In the genomic region with DNA sequence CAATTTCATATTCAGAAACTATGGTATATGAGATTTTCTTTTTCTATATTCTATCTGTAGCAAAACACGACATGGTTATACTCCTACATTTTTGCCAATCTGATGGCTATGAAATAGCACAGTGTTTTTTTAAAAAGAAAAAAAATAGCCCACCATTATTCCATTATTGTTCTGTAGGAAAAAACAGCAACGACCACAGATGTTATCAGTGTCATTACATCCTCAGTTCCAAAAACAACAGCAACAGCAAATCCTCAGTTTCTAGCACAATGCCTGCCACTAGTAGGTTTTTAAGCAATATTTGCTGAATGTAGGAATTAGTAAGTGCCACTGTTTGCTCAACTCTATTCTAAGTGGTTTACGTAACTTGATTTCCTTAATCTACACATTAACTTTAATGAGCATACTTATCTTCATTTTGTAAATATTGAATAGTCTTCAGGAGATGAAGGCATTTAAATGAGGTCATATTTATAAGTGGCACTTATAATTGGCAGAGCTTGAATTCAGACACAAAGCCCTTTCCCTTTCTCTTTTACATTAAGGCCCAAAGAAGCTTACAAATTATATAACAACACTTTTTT, we compare ENCODE assay signal across 21 cellular contexts. TPM values are rescaled to one million over a fixed set of nuclear protein-coding genes. Genes with fewer than 3 reads are reported as not detected.
"Had no signal": no experiment of that assay in that cellular context is flagged by ENCODE, and none has a peak within 500 bp of the region (broad histone marks: within the 10 kb centered on the region; RNA-seq: fewer than 3 reads in every experiment).

No MANE protein-coding gene starts in this region.

- H3K4me3 Mint-ChIP-seq: activated CD4-positive, alpha-beta T cell treated with anti-CD3 and anti-CD28 coated beads, Interleukin-2, amount 10 ng/mL, durations not matched to agents 24 days and 14 days; activated CD8-positive, alpha-beta T cell treated with anti-CD3 and anti-CD28 coated beads for 36 hours; activated T-cell treated with anti-CD3 and anti-CD28 coated beads, Interleukin-2, amount 50 U/mL, for 24 hours; memory B cell; neural crest cell; type B pancreatic cell had no signal

- H3K4me3 ChIP-seq: breast epithelium, right lobe of liver, smooth muscle cell, testis had no signal

- H3K9me3 Mint-ChIP-seq: activated CD4-positive, alpha-beta T cell treated with anti-CD3 and anti-CD28 coated beads, Interleukin-2, amount 10 ng/mL, durations not matched to agents 24 days and 14 days; activated CD8-positive, alpha-beta T cell treated with anti-CD3 and anti-CD28 coated beads for 36 hours; activated T-cell treated with anti-CD3 and anti-CD28 coated beads, Interleukin-2, amount 50 U/mL, for 24 hours; memory B cell had no signal

- DNase-seq: activated CD4-positive, alpha-beta T cell treated with anti-CD3 and anti-CD28 coated beads, Interleukin-2, amount 10 ng/mL, durations not matched to agents 24 days and 14 days; activated CD8-positive, alpha-beta T cell treated with anti-CD3 and anti-CD28 coated beads for 36 hours; activated naive CD4-positive, alpha-beta T cell treated with anti-CD3 and anti-CD28 coated beads, Interleukin-2, amount 50 U/mL, for 16 hours; activated T-cell treated with anti-CD3 and anti-CD28 coated beads, Interleukin-2, amount 50 U/mL, for 24 hours; aorta; cortex of kidney; effector memory CD4-positive, alpha-beta T cell; foreskin fibroblast; naive B cell; right lobe of liver; stimulated activated CD4-positive, alpha-beta T cell treated with anti-CD3 and anti-CD28 coated beads, Interleukin-4, amount 100 ng/mL, for 1 hour; testis had no signal

- H3K9me3 ChIP-seq: breast epithelium, right lobe of liver, testis had no signal

- H3K4me1 ChIP-seq: breast epithelium, right lobe of liver, testis had no signal

- H3K27me3 Mint-ChIP-seq: activated CD8-positive, alpha-beta T cell treated with anti-CD3 and anti-CD28 coated beads for 36 hours; activated T-cell treated with anti-CD3 and anti-CD28 coated beads, Interleukin-2, amount 50 U/mL, for 24 hours; memory B cell; naive B cell; type B pancreatic cell had no signal

- H3K27ac Mint-ChIP-seq: activated CD4-positive, alpha-beta T cell treated with anti-CD3 and anti-CD28 coated beads, Interleukin-2, amount 10 ng/mL, durations not matched to agents 24 days and 14 days; activated CD8-positive, alpha-beta T cell treated with anti-CD3 and anti-CD28 coated beads for 36 hours; activated T-cell treated with anti-CD3 and anti-CD28 coated beads, Interleukin-2, amount 50 U/mL, for 24 hours; memory B cell; type B pancreatic cell had no signal

- H3K27ac ChIP-seq: breast epithelium, right lobe of liver had no signal

- H3K27me3 ChIP-seq: breast epithelium, right lobe of liver, testis had no signal

- H3K36me3 ChIP-seq: breast epithelium, right lobe of liver had no signal

RNA-seq across cellular contexts. Expression of a gene that starts 8.3 kb away (rescaled TPM):
- total RNA-seq: osteocyte had no signal
- polyA plus RNA-seq: smooth muscle cell had no signal

RNA-seq across cellular contexts. Expression of a gene that starts 13.3 kb away (rescaled TPM):
- total RNA-seq: activated CD4-positive, alpha-beta T cell treated with anti-CD3 and anti-CD28 coated beads, Interleukin-2, amount 10 ng/mL, durations not matched to agents 24 days and 14 days; activated CD8-positive, alpha-beta T cell treated with anti-CD3 and anti-CD28 coated beads for 36 hours; mononuclear cell; osteocyte; T-helper 1 cell treated with Interleukin-12 subunit alpha and Interleukin-12 subunit beta and Interleukin-4 antibody, amounts not matched to agents 30 ng/mL and 1 ng/mL, for 36 hours had no signal

RNA-seq across cellular contexts. Expression of a gene that starts 21.1 kb away (rescaled TPM):
- total RNA-seq: activated CD4-positive, alpha-beta T cell treated with anti-CD3 and anti-CD28 coated beads, Interleukin-2, amount 10 ng/mL, durations not matched to agents 24 days and 14 days; activated CD8-positive, alpha-beta T cell treated with anti-CD3 and anti-CD28 coated beads for 36 hours; aorta; mononuclear cell; neural crest cell; osteocyte; pulmonary artery endothelial cell; right lobe of liver; smooth muscle cell; T-helper 1 cell treated with Interleukin-12 subunit alpha and Interleukin-12 subunit beta and Interleukin-4 antibody, amounts not matched to agents 30 ng/mL and 1 ng/mL, for 36 hours; testis had no signal
- polyA plus RNA-seq: aorta, smooth muscle cell had no signal

RNA-seq across cellular contexts. Expression of a gene that starts 43.6 kb away (rescaled TPM):
- total RNA-seq: activated CD4-positive, alpha-beta T cell treated with anti-CD3 and anti-CD28 coated beads, Interleukin-2, amount 10 ng/mL, durations not matched to agents 24 days and 14 days; activated CD8-positive, alpha-beta T cell treated with anti-CD3 and anti-CD28 coated beads for 36 hours; aorta; breast epithelium; mononuclear cell; neural crest cell; osteocyte; pulmonary artery endothelial cell; right lobe of liver; smooth muscle cell; T-helper 1 cell treated with Interleukin-12 subunit alpha and Interleukin-12 subunit beta and Interleukin-4 antibody, amounts not matched to agents 30 ng/mL and 1 ng/mL, for 36 hours had no signal
- polyA plus RNA-seq: aorta, smooth muscle cell had no signal
